ENCODE assay signal across 8 cellular contexts in the genomic region with DNA sequence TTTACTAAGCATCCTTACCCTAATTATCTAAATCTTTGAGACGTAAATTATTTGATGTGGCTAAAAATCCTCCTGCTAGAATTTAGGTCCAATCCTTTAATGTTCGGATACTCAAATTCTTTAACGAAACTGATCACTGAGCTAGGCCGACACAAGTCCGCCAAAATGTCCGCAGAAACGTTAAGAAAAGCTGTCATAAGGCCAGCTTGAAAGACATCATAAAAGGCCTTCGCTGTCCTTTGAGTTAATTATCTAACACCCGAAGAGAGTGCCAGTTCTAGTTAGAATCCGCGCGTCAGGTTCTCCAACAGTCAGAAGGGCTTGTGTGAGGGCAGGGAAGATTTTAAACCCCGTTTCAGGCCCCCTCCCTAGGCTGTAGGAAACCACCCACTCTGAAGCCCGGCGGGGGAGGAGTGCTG. TPM values are rescaled to one million over a fixed set of nuclear protein-coding genes. Genes with fewer than 3 reads are reported as not detected.
DNase-seq lines count a peak whose midpoint lies in the region; ATAC-seq and TF ChIP-seq lines count a peak whose summit lies in the region.

No MANE protein-coding gene starts in this region.

- peak overlapping the region; percentile 100 for H3K27ac ChIP-seq in angular gyrus (ENCODE audit: low read depth, low read length)
- peak overlapping the region; percentile 93 for H3K27ac ChIP-seq in thymus (ENCODE audit: low read depth)

- peaks cover 12% of the 10 kb centered on the region for H3K4me1 ChIP-seq in thymus (ENCODE audit: control insufficient read depth, insufficient read depth, low read length)

- under 1% methylated on average over 15 of the region's 15 CpGs for WGBS in thymus

- ATAC-seq in HG03469 (IDR thresholded peaks at IDR 0.05; ENCODE audit: unreplicated experiment) (no peak), GM19351 (IDR thresholded peaks at IDR 0.05; ENCODE audit: unreplicated experiment) (no peak)

- no peaks in the 10 kb centered on the region for H3K9me3 ChIP-seq in thymus (ENCODE audit: control insufficient read depth)

- no peak for TF ChIP-seq CTCF in AG09309 (IDR thresholded peaks at IDR 0.05; ENCODE audit: control insufficient read depth, insufficient read depth, low read depth, low read length, missing control alignments)
- no peak for TF ChIP-seq CTCF in HFF-Myc (IDR thresholded peaks at IDR 0.05; ENCODE audit: low read depth, low read length, missing control alignments)
- TF ChIP-seq CTCF in GM10266 (IDR thresholded peaks at IDR 0.05; ENCODE audit: control insufficient read depth, insufficient read depth, low read depth, missing control alignments): no peak

- no peaks in the 10 kb centered on the region for H3K27me3 ChIP-seq in thymus (ENCODE audit: control insufficient read depth, insufficient read depth)

- H3K4me3 ChIP-seq in AG09309 (ENCODE audit: control insufficient read depth, low read depth, low read length) (peak overlapping the region; percentile 97), HFF-Myc (replicated peaks; ENCODE audit: low read depth, low read length) (peak overlapping the region; percentile 97), thymus (ENCODE audit: low read length) (peak overlapping the region; percentile 100)

- DNase-seq in AG09309 (ENCODE audit: low read depth) (no peak), HFF-Myc (ENCODE audit: extremely low read depth, low read depth) (peak; percentile 58), left kidney (ENCODE audit: low read depth, low spot score) (peak; percentile 96), GM10266 (ENCODE audit: extremely low spot score) (no peak)

- no peaks in the 10 kb centered on the region for H3K36me3 ChIP-seq in thymus (ENCODE audit: control insufficient read depth, insufficient read depth)

RNA-seq across cellular contexts. Expression of gene CLTC, which starts 0.8 kb away (rescaled TPM):
- polyA plus RNA-seq in thymus: 127 TPM

RNA-seq across cellular contexts. Expression of gene DHX40, which starts 53.5 kb away (rescaled TPM):
- 21.7 TPM for polyA plus RNA-seq in thymus

Comparison
In these comparisons a context has a peak if more than half of its experiments do, and no peak if none do; other contexts are left out.
1. DNase-seq: peak in HFF-Myc (single experiment) and left kidney (single experiment); none in AG09309 (single experiment) and GM10266 (single experiment).
2. Peak in every context shown above with its lines, with median percentiles within 50 percentile points of each other: H3K4me3 ChIP-seq.